2 cellular contexts compared by ENCODE assay signal in genomic region chr13:95275322-95276118, GRCh38.
TF ChIP-seq lines count a peak whose summit lies in the region.

No MANE protein-coding gene starts in this region.

TF ChIP-seq in SK-N-SH, 30 proteins besides CTCF, POLR2A, EP300 and RAD21 (continued from another document):
- TF ChIP-seq NRF1 (IDR thresholded peaks at IDR 0.05; ENCODE audit: low read depth, low read length) = no peak

TF ChIP-seq in HepG2, 621 proteins besides CTCF, POLR2A, EP300 and RAD21 (continued from another document and continues in another):
- TF ChIP-seq BCL3 (CRISPR knock-in tag; IDR thresholded peaks at IDR 0.05) (no peak), RNF219 (CRISPR knock-in tag; IDR thresholded peaks at IDR 0.05) (no peak), TCF12 (IDR thresholded peaks at IDR 0.05) (no peak), TCF12 (CRISPR knock-in tag; IDR thresholded peaks at IDR 0.05) (no peak), ATF5 (CRISPR knock-in tag; IDR thresholded peaks at IDR 0.05; ENCODE audit: low read depth) (no peak), ZSCAN12 (CRISPR knock-in tag; IDR thresholded peaks at IDR 0.05) (no peak), TAF1 (CRISPR knock-in tag; IDR thresholded peaks at IDR 0.05) (no peak), ZNF484 (CRISPR knock-in tag; IDR thresholded peaks at IDR 0.05; ENCODE audit: borderline replicate concordance, low read depth) (no peak), ZNF407 (CRISPR knock-in tag; IDR thresholded peaks at IDR 0.05; ENCODE audit: not compliant biosample characterization) (no peak), HNRNPUL1 (IDR thresholded peaks at IDR 0.05; ENCODE audit: low read depth, low read length) (no peak), HNF4A (CRISPR knock-in tag; IDR thresholded peaks at IDR 0.05) (peak; percentile 30; the same call in 1 of the 2 replicates), ZNF512B (CRISPR knock-in tag; IDR thresholded peaks at IDR 0.05; ENCODE audit: borderline replicate concordance) (no peak), MYC (CRISPR knock-in tag; IDR thresholded peaks at IDR 0.05; ENCODE audit: borderline replicate concordance) (no peak), XBP1 (CRISPR knock-in tag; IDR thresholded peaks at IDR 0.05) (no peak), BHLHE40 (IDR thresholded peaks at IDR 0.05; ENCODE audit: low read length) (no peak), MAX (IDR thresholded peaks at IDR 0.05) (no peak), NFYC (CRISPR knock-in tag; IDR thresholded peaks at IDR 0.05) (no peak), MED1 (CRISPR knock-in tag; IDR thresholded peaks at IDR 0.05) (no peak), TAF15 (IDR thresholded peaks at IDR 0.05; ENCODE audit: low read depth, low read length, poor library complexity, severe bottlenecking) (no peak), SALL1 (CRISPR knock-in tag; IDR thresholded peaks at IDR 0.05) (no peak), SMARCC2 (IDR thresholded peaks at IDR 0.05) (no peak), SOX5 (CRISPR knock-in tag; IDR thresholded peaks at IDR 0.05; ENCODE audit: borderline replicate concordance) (peak; percentile 50; the same call in 1 of the 2 replicates), CAMTA2 (CRISPR knock-in tag; IDR thresholded peaks at IDR 0.05; ENCODE audit: borderline replicate concordance) (no peak), NFKB2 (CRISPR knock-in tag; IDR thresholded peaks at IDR 0.05; ENCODE audit: borderline replicate concordance) (no peak), PRPF4 (IDR thresholded peaks at IDR 0.05; ENCODE audit: low read depth, low read length, poor library complexity, severe bottlenecking) (no peak), MATR3 (CRISPR knock-in tag; IDR thresholded peaks at IDR 0.05) (no peak), ZBTB44 (CRISPR knock-in tag; IDR thresholded peaks at IDR 0.05) (no peak), POLR2AphosphoS5 (IDR thresholded peaks at IDR 0.05; ENCODE audit: low read depth, low read length) (no peak), GFI1 (CRISPR knock-in tag; IDR thresholded peaks at IDR 0.05; ENCODE audit: borderline replicate concordance) (peak; percentile 99), AKAP8 (CRISPR knock-in tag; IDR thresholded peaks at IDR 0.05) (no peak), SOX13 (IDR thresholded peaks at IDR 0.05) (no peak), SOX13 (CRISPR knock-in tag; conservative IDR thresholded peaks at IDR 0.05 in 1 of 2, IDR thresholded peaks at IDR 0.05 in 1 of 2) (peak in 1 of 2 experiments; percentile 75; a peak in 2 of 4 replicates), NAIF1 (CRISPR knock-in tag; IDR thresholded peaks at IDR 0.05; ENCODE audit: borderline replicate concordance) (no peak), HHEX (CRISPR knock-in tag; IDR thresholded peaks at IDR 0.05) (no peak), CEBPG (CRISPR knock-in tag; IDR thresholded peaks at IDR 0.05) (peak; percentile 55), ZFP36L2 (CRISPR knock-in tag; IDR thresholded peaks at IDR 0.05) (no peak), ZNF224 (CRISPR knock-in tag; IDR thresholded peaks at IDR 0.05) (no peak), ZBTB25 (CRISPR knock-in tag; IDR thresholded peaks at IDR 0.05) (no peak), NR2C2 (CRISPR knock-in tag; IDR thresholded peaks at IDR 0.05; ENCODE audit: borderline replicate concordance) (no peak), ARID5B (CRISPR knock-in tag; IDR thresholded peaks at IDR 0.05) (peak; percentile 53; the same call in 1 of the 2 replicates)
